Comparison of ENCODE assay signal across 21 cellular contexts in genomic region chr3:31278532-31278931, GRCh38.
DNase-seq lines count a peak whose midpoint lies in the region; ATAC-seq, FAIRE-seq and TF ChIP-seq lines count a peak whose summit lies in the region.
"Had no signal": no experiment of that assay in that cellular context is flagged by ENCODE, and none has a peak within 500 bp of the region (broad histone marks: within the 10 kb centered on the region; RNA-seq: fewer than 3 reads in every experiment).

No MANE protein-coding gene starts in this region.

- H3K27me3 ChIP-seq in ascending aorta (no peaks in the 10 kb centered on the region), bronchial epithelial cell (ENCODE audit: control insufficient read depth, insufficient read depth, low read length) (no peaks in the 10 kb centered on the region), foreskin keratinocyte (no peaks in the 10 kb centered on the region), upper lobe of right lung (no peaks in the 10 kb centered on the region)
- H3K27me3 ChIP-seq: BE2C had no signal

- H3K9me3 ChIP-seq in ascending aorta (no peaks in the 10 kb centered on the region), upper lobe of right lung (no peaks in the 10 kb centered on the region)
- H3K9me3 ChIP-seq: BE2C, HAP-1 had no signal

- H3K4me3 ChIP-seq in ascending aorta: no peak overlapping the region
- no peak overlapping the region for H3K4me3 ChIP-seq in bronchial epithelial cell (ENCODE audit: low read depth, low read length)
- H3K4me3 ChIP-seq in upper lobe of right lung: no peak overlapping the region
- H3K4me3 ChIP-seq: HAP-1 had no signal

- H3K4me1 ChIP-seq in ascending aorta (peaks cover 0 to 38% of the 10 kb centered on the region in 2 donors), foreskin keratinocyte (peaks cover 12% of the 10 kb centered on the region), upper lobe of right lung (peaks cover 35% of the 10 kb centered on the region)
- H3K4me1 ChIP-seq: BE2C, HAP-1 had no signal

- H3K27ac ChIP-seq in ascending aorta: peak overlapping the region; percentile 66 to 70
- no peak overlapping the region for H3K27ac ChIP-seq in foreskin keratinocyte
- no peak overlapping the region for H3K27ac ChIP-seq in upper lobe of right lung

- TF ChIP-seq CTCF in ascending aorta (IDR thresholded peaks at IDR 0.05) (no peak), bronchial epithelial cell (IDR thresholded peaks at IDR 0.05; ENCODE audit: insufficient read depth, low read length, severe bottlenecking) (no peak), foreskin keratinocyte (conservative IDR thresholded peaks at IDR 0.05) (no peak), upper lobe of right lung (IDR thresholded peaks at IDR 0.05) (no peak)

- ATAC-seq in foreskin keratinocyte (peak; percentile 54), upper lobe of right lung (peak; percentile 11)
- ATAC-seq: HepG2 had no signal

- H3K36me3 ChIP-seq in ascending aorta (no peaks in the 10 kb centered on the region), bronchial epithelial cell (ENCODE audit: control insufficient read depth, insufficient read depth, low read length) (no peaks in the 10 kb centered on the region), upper lobe of right lung (no peaks in the 10 kb centered on the region)
- H3K36me3 ChIP-seq: BE2C, HAP-1 had no signal

- intact Hi-C loops in ascending aorta (cut with DNase I) (loop anchor here (5.0 kb wide), 1 partner anchor 81 kb away; no protein-coding TSS in a partner anchor), upper lobe of right lung (cut with DNase I) (no loop called here)

- no peak for DNase-seq in ascending aorta (ENCODE audit: low spot score in 2 of 2)
- DNase-seq in bronchial epithelial cell (ENCODE audit: low read depth): peak; percentile 28
- DNase-seq in foreskin keratinocyte: no peak
- DNase-seq in upper lobe of right lung: no peak
- no peak for DNase-seq in NCI-H1092 treated with DMSO at 0.1 percent for 48 hours (lab: John Stamatoyannopoulos, UW)
- no peak for DNase-seq in activated gamma-delta T cell (lab: John Stamatoyannopoulos, UW)
- DNase-seq in RKO (ENCODE audit: low spot score): no peak
- DNase-seq: ACHN; BE2C; C1 segment of cervical spinal cord; Caco-2; CD4-positive, CD25-positive, alpha-beta regulatory T cell; CD8-positive, alpha-beta memory T cell had no signal

- no peak for FAIRE-seq in bronchial epithelial cell (lab: Jason Lieb, UNC)
- FAIRE-seq: A204.1, D721Med, G401.6, GM12891, GM19239, H1, HepG2 had no signal

Comparison
In these comparisons a context has a peak if more than half of its experiments do, and no peak if none do; other contexts are left out.
1. H3K27ac ChIP-seq: peak in ascending aorta (2 of 2); none in foreskin keratinocyte (single experiment) and upper lobe of right lung (single experiment).